Comparison of ENCODE assay signal across 18 cellular contexts in genomic region chr3:172475703-172476102, GRCh38. TPM values are rescaled to one million over a fixed set of nuclear protein-coding genes. Genes with fewer than 3 reads are reported as not detected.
A peak's percentile ranks its signal among the peaks of the same experiment; 100 is the strongest.
DNase-seq lines count a peak whose midpoint lies in the region; ATAC-seq and TF ChIP-seq lines count a peak whose summit lies in the region.
"Had no signal": no experiment of that assay in that cellular context is flagged by ENCODE, and none has a peak within 500 bp of the region (broad histone marks: within the 10 kb centered on the region; RNA-seq: fewer than 3 reads in every experiment).

No MANE protein-coding gene starts in this region.

- ATAC-seq in left ventricle myocardium superior (peak; percentile 60), Right ventricle myocardium inferior (no peak), HG02763 (IDR thresholded peaks at IDR 0.05; ENCODE audit: unreplicated experiment) (no peak)
- no peak for ATAC-seq in effector memory CD8-positive, alpha-beta T cell (replicated peaks)

- no peak for DNase-seq in left ventricle myocardium superior
- DNase-seq in Right ventricle myocardium inferior (ENCODE audit: missing footprints) = no peak
- no peak for DNase-seq in Calu3
- no peak for DNase-seq in effector memory CD8-positive, alpha-beta T cell
- DNase-seq in NCI-H2081 treated with DMSO at 0.1 percent for 48 hours (lab: John Stamatoyannopoulos, UW) = no peak
- DNase-seq: 8988T; ACHN; BE2C; CD4-positive, alpha-beta memory T cell; COR-L47; DMS153; DND-41; H7; HCEC 1CT had no signal

- H3K27ac Mint-ChIP-seq in Calu3 (ENCODE audit: unreplicated experiment) = peak overlapping the region; percentile 82
- H3K27ac Mint-ChIP-seq in effector memory CD8-positive, alpha-beta T cell = peak overlapping the region in 1 of 2 donors; percentile 98

- no peaks in the 10 kb centered on the region for H3K9me3 Mint-ChIP-seq in Calu3 (ENCODE audit: low read depth, unreplicated experiment)
- no peaks in the 10 kb centered on the region for H3K9me3 Mint-ChIP-seq in effector memory CD8-positive, alpha-beta T cell

- TF ChIP-seq CTCF in Calu3 (IDR thresholded peaks at IDR 0.05; ENCODE audit: unreplicated experiment) = no peak

- H3K36me3 Mint-ChIP-seq in Calu3 (ENCODE audit: insufficient read depth, unreplicated experiment) = peaks cover 9% of the 10 kb centered on the region
- H3K36me3 Mint-ChIP-seq in effector memory CD8-positive, alpha-beta T cell (ENCODE audit: insufficient read depth) = peaks cover 5% of the 10 kb centered on the region
- H3K36me3 Mint-ChIP-seq: CD14-positive monocyte had no signal

- H3K4me1 Mint-ChIP-seq in Calu3 (ENCODE audit: low read depth, unreplicated experiment) = peaks cover 26% of the 10 kb centered on the region
- peaks cover 14 to 22% of the 10 kb centered on the region in 2 donors for H3K4me1 Mint-ChIP-seq in effector memory CD8-positive, alpha-beta T cell (ENCODE audit: low read depth in 2 of 2)

- no peaks in the 10 kb centered on the region for H3K27me3 Mint-ChIP-seq in Calu3 (ENCODE audit: unreplicated experiment)
- peaks cover 0 to 11% of the 10 kb centered on the region in 2 donors for H3K27me3 Mint-ChIP-seq in effector memory CD8-positive, alpha-beta T cell

- intact Hi-C loops in left ventricle myocardium superior (cut with micrococcal nuclease) (no loop called here), Right ventricle myocardium inferior (cut with DNase I) (loop anchor here (10.0 kb wide), 2 partner anchors 111 to 141 kb away; no protein-coding TSS in a partner anchor), Calu3 (cut with micrococcal nuclease; ENCODE audit: unreplicated experiment) (loop anchor here (5.0 kb wide), 2 partner anchors 78 to 118 kb away; no protein-coding TSS in a partner anchor)

- no TSS peak for BruUV-seq in Calu3 (replicated peaks; lab: Mats Ljungman, UMichigan)

- CTCF ChIA-PET in Calu3 (lab: Charles Lee) = interaction anchor here (2.6 to 2.7 kb wide), 2 partner anchors 14 to 120 kb away, joined by 11 to 20 read pairs; no protein-coding TSS in a partner anchor

- no peak overlapping the region for H3K4me3 Mint-ChIP-seq in Calu3 (ENCODE audit: low read depth, unreplicated experiment)
- H3K4me3 Mint-ChIP-seq in effector memory CD8-positive, alpha-beta T cell = peak overlapping the region; percentile 95 to 99

RNA-seq across cellular contexts. Expression of gene GHSR, which starts 27.4 kb away (rescaled TPM):
- total RNA-seq in left ventricle myocardium superior (not detected), Right ventricle myocardium inferior (not detected), Calu3 (2022) (not detected in 2 replicates)
- total RNA-seq: CD4-positive, alpha-beta memory T cell; GM23248; H1; H7 had no signal

RNA-seq across cellular contexts. Expression of gene TNFSF10, which starts 47.5 kb away (rescaled TPM):
- 18.8 TPM for total RNA-seq in left ventricle myocardium superior
- total RNA-seq in Right ventricle myocardium inferior = 15.7 TPM
- total RNA-seq in Calu3 (2022) = 41.4 and 58.7 TPM in 2 replicates
- total RNA-seq: GM23248, H1, H7 had no signal
